ENCODE assay signal across 8 cellular contexts in genomic region chr1:193558491-193559028, GRCh38.
A peak's percentile ranks its signal among the peaks of the same experiment; 100 is the strongest.
DNase-seq lines count a peak whose midpoint lies in the region; ATAC-seq and TF ChIP-seq lines count a peak whose summit lies in the region.

No MANE protein-coding gene starts in this region.

- no peaks in the 10 kb centered on the region for H3K27me3 Mint-ChIP-seq in mesothelial cell of epicardium (ENCODE audit: low read depth)

- peak overlapping the region; percentile 44 for H3K27ac Mint-ChIP-seq in mesothelial cell of epicardium

- H3K4me3 ChIP-seq in adrenal gland = no peak overlapping the region

- H3K4me1 ChIP-seq in adrenal gland (replicated peaks in 1 of 2) = peaks cover 0 to 3% of the 10 kb centered on the region in 2 donors

- peaks cover 20% of the 10 kb centered on the region for H3K4me1 Mint-ChIP-seq in mesothelial cell of epicardium

- TF ChIP-seq POLR2A in adrenal gland (IDR thresholded peaks at IDR 0.05) = no peak

- H3K27me3 ChIP-seq in adrenal gland = no peaks in the 10 kb centered on the region

- peak overlapping the region in 1 of 5 donors; percentile 35 for H3K27ac ChIP-seq in adrenal gland

- peaks cover 5% of the 10 kb centered on the region for H3K9me3 Mint-ChIP-seq in mesothelial cell of epicardium

- WGBS in adrenal gland, 4 donors = 20 to 37% (median 27%) methylated on average over 4 of the region's 4 CpGs

- no peaks in the 10 kb centered on the region for H3K9me3 ChIP-seq in adrenal gland (replicated peaks in 1 of 3)

- peak; percentile 50 for DNase-seq in DMS53 (lab: John Stamatoyannopoulos, UW)
- DNase-seq in NCI-H446 treated with DMSO at 0.1 percent for 48 hours (lab: John Stamatoyannopoulos, UW) = peak; percentile 66
- DNase-seq in adrenal gland = peak in 6 of 7 donors; percentile 22 to 63 (median 46)
- DNase-seq in mesothelial cell of epicardium (ENCODE audit: low spot score in 2 of 2, unreplicated experiment in 2 of 2) = no peak
- DNase-seq in GM19240 (ENCODE audit: insufficient read length, low spot score) = no peak
- DNase-seq in activated CD4-positive, alpha-beta T cell treated with anti-CD3 and anti-CD28 coated beads for 4 hours = no peak

- ATAC-seq in HG02678 (IDR thresholded peaks at IDR 0.05; ENCODE audit: unreplicated experiment) (no peak), GM19395 (IDR thresholded peaks at IDR 0.05; ENCODE audit: unreplicated experiment) (no peak)

- H3K36me3 Mint-ChIP-seq in mesothelial cell of epicardium = no peaks in the 10 kb centered on the region

- intact Hi-C loops in adrenal gland (cut with DNase I) = no loop called here

- H3K4me3 Mint-ChIP-seq in mesothelial cell of epicardium = no peak overlapping the region

- H3K36me3 ChIP-seq in adrenal gland (replicated peaks in 1 of 2) = no peaks in the 10 kb centered on the region

- no peak for TF ChIP-seq CTCF in adrenal gland (IDR thresholded peaks at IDR 0.05)
- no peak for TF ChIP-seq CTCF in mesothelial cell of epicardium (IDR thresholded peaks at IDR 0.05; ENCODE audit: unreplicated experiment)

Comparison
In these comparisons a context has a peak if more than half of its experiments do, and no peak if none do; other contexts are left out.
1. DNase-seq: peak in DMS53 (single experiment), NCI-H446 treated with DMSO at 0.1 percent for 48 hours (single experiment) and adrenal gland (6 of 7); none in mesothelial cell of epicardium (0 of 2), GM19240 (single experiment) and activated CD4-positive, alpha-beta T cell treated with anti-CD3 and anti-CD28 coated beads for 4 hours (0 of 2).